Comparison of ENCODE assay signal across 18 cellular contexts in genomic region chr4:2586502-2586901, GRCh38. TPM values are rescaled to one million over a fixed set of nuclear protein-coding genes. Genes with fewer than 3 reads are reported as not detected.
DNase-seq lines count a peak whose midpoint lies in the region; ATAC-seq lines count a peak whose summit lies in the region.
"Had no signal": no experiment of that assay in that cellular context is flagged by ENCODE, and none has a peak within 500 bp of the region (broad histone marks: within the 10 kb centered on the region; RNA-seq: fewer than 3 reads in every experiment).

No MANE protein-coding gene starts in this region.

- H3K4me1 ChIP-seq in Karpas-422 (ENCODE audit: low read length) = peaks cover 50% of the 10 kb centered on the region

- H3K36me3 ChIP-seq in Karpas-422 (ENCODE audit: insufficient read depth, low read length) = no peaks in the 10 kb centered on the region

- H3K4me1 Mint-ChIP-seq in activated T-cell treated with anti-CD3 and anti-CD28 coated beads, Interleukin-2, amount 50 U/mL, for 24 hours (ENCODE audit: low read depth) = peaks cover 65% of the 10 kb centered on the region
- peaks cover 67% of the 10 kb centered on the region for H3K4me1 Mint-ChIP-seq in activated T-cell treated with anti-CD3 and anti-CD28 coated beads, Interleukin-2, amount 50 U/mL, for 4 hours (ENCODE audit: low read depth)
- peaks cover 59% of the 10 kb centered on the region for H3K4me1 Mint-ChIP-seq in memory B cell
- peaks cover 33 to 57% of the 10 kb centered on the region in 2 donors for H3K4me1 Mint-ChIP-seq in stimulated activated naive B cell treated with anti-CD40 and anti-IgM and Interleukin-4, amounts not matched to agents 10 μg/mL and 1 μg/mL and 100 μg/mL, for 72 hours

- no peak overlapping the region for H3K4me3 ChIP-seq in Karpas-422 (ENCODE audit: low read length)
- H3K4me3 ChIP-seq: A549 had no signal

- peak; percentile 8 for DNase-seq in activated T-cell treated with anti-CD3 and anti-CD28 coated beads, Interleukin-2, amount 50 U/mL, for 24 hours
- no peak for DNase-seq in activated T-cell treated with anti-CD3 and anti-CD28 coated beads, Interleukin-2, amount 50 U/mL, for 4 hours
- DNase-seq in Karpas-422 = no peak
- no peak for DNase-seq in memory B cell (ENCODE audit: low spot score in 2 of 2)
- no peak for DNase-seq in stimulated activated naive B cell treated with anti-CD40 and anti-IgM and Interleukin-4, amounts not matched to agents 10 μg/mL and 1 μg/mL and 100 μg/mL, for 72 hours
- DNase-seq in superior temporal gyrus (ENCODE audit: extremely low spot score) = no peak
- no peak for DNase-seq in SK-N-DZ (ENCODE audit: low spot score)
- DNase-seq: AML-193; CD4-positive, alpha-beta memory T cell; DMS153; DMS79; GDM1; GOT3; H7 had no signal

- peak overlapping the region; percentile 66 for H3K27ac ChIP-seq in Karpas-422 (ENCODE audit: low read length)
- H3K27ac ChIP-seq: 22Rv1, A549, C4-2B had no signal

- no peaks in the 10 kb centered on the region for H3K36me3 Mint-ChIP-seq in activated T-cell treated with anti-CD3 and anti-CD28 coated beads, Interleukin-2, amount 50 U/mL, for 24 hours (ENCODE audit: low read depth)
- H3K36me3 Mint-ChIP-seq in activated T-cell treated with anti-CD3 and anti-CD28 coated beads, Interleukin-2, amount 50 U/mL, for 4 hours (ENCODE audit: insufficient read depth) = peaks cover 3% of the 10 kb centered on the region
- no peaks in the 10 kb centered on the region for H3K36me3 Mint-ChIP-seq in memory B cell
- H3K36me3 Mint-ChIP-seq in stimulated activated naive B cell treated with anti-CD40 and anti-IgM and Interleukin-4, amounts not matched to agents 10 μg/mL and 1 μg/mL and 100 μg/mL, for 72 hours = peaks cover 0 to 9% of the 10 kb centered on the region in 2 donors

- no peak for ATAC-seq in activated T-cell treated with anti-CD3 and anti-CD28 coated beads, Interleukin-2, amount 50 U/mL, for 4 hours
- no peak for ATAC-seq in memory B cell (ENCODE audit: low read depth)
- no peak for ATAC-seq in stimulated activated naive B cell treated with anti-CD40 and anti-IgM and Interleukin-4, amounts not matched to agents 10 μg/mL and 1 μg/mL and 100 μg/mL, for 72 hours (replicated peaks)
- ATAC-seq: A549, HCT116 had no signal

- H2AFZ ChIP-seq in Karpas-422 (ENCODE audit: low read length) = no peak overlapping the region

- peak overlapping the region; percentile 64 for H3K4me2 ChIP-seq in Karpas-422 (ENCODE audit: low read depth, low read length, poor library complexity, severe bottlenecking)
- H3K4me2 ChIP-seq: A549 had no signal

- H4K20me1 ChIP-seq in Karpas-422 (ENCODE audit: insufficient read depth, low read depth, low read length) = 0 out of 2 replicates have a peak, but pooled peaks cover 11% of the 10 kb centered on the region

- H3K27ac Mint-ChIP-seq in activated T-cell treated with anti-CD3 and anti-CD28 coated beads, Interleukin-2, amount 50 U/mL, for 24 hours = peak overlapping the region; percentile 1
- peak overlapping the region; percentile 70 for H3K27ac Mint-ChIP-seq in memory B cell
- H3K27ac Mint-ChIP-seq in stimulated activated naive B cell treated with anti-CD40 and anti-IgM and Interleukin-4, amounts not matched to agents 10 μg/mL and 1 μg/mL and 100 μg/mL, for 72 hours = peak overlapping the region; percentile 44

- peaks cover 98% of the 10 kb centered on the region for H3K79me2 ChIP-seq in Karpas-422 (ENCODE audit: low read length)

- H3K9ac ChIP-seq in Karpas-422 (ENCODE audit: low read length) = no peak overlapping the region

- no peaks in the 10 kb centered on the region for H3K9me2 ChIP-seq in Karpas-422 (replicated peaks; ENCODE audit: insufficient read depth, low read length)

- no peaks in the 10 kb centered on the region for H3K27me3 ChIP-seq in Karpas-422 (ENCODE audit: low read length)

- H3K9me3 ChIP-seq in Karpas-422 (ENCODE audit: low read length) = no peaks in the 10 kb centered on the region
- H3K9me3 ChIP-seq: A549 had no signal

- H3K9me3 Mint-ChIP-seq in activated T-cell treated with anti-CD3 and anti-CD28 coated beads, Interleukin-2, amount 50 U/mL, for 24 hours = no peaks in the 10 kb centered on the region
- H3K9me3 Mint-ChIP-seq in activated T-cell treated with anti-CD3 and anti-CD28 coated beads, Interleukin-2, amount 50 U/mL, for 4 hours = no peaks in the 10 kb centered on the region
- H3K9me3 Mint-ChIP-seq in memory B cell = no peaks in the 10 kb centered on the region
- H3K9me3 Mint-ChIP-seq in stimulated activated naive B cell treated with anti-CD40 and anti-IgM and Interleukin-4, amounts not matched to agents 10 μg/mL and 1 μg/mL and 100 μg/mL, for 72 hours = no peaks in the 10 kb centered on the region
- H3K9me3 Mint-ChIP-seq: CD4-positive, alpha-beta memory T cell had no signal

- H3K27me3 Mint-ChIP-seq in activated T-cell treated with anti-CD3 and anti-CD28 coated beads, Interleukin-2, amount 50 U/mL, for 24 hours = no peaks in the 10 kb centered on the region
- no peaks in the 10 kb centered on the region for H3K27me3 Mint-ChIP-seq in activated T-cell treated with anti-CD3 and anti-CD28 coated beads, Interleukin-2, amount 50 U/mL, for 4 hours (ENCODE audit: low read depth)
- no peaks in the 10 kb centered on the region for H3K27me3 Mint-ChIP-seq in memory B cell
- H3K27me3 Mint-ChIP-seq in stimulated activated naive B cell treated with anti-CD40 and anti-IgM and Interleukin-4, amounts not matched to agents 10 μg/mL and 1 μg/mL and 100 μg/mL, for 72 hours = no peaks in the 10 kb centered on the region
- H3K27me3 Mint-ChIP-seq: CD4-positive, alpha-beta memory T cell had no signal

- no peak overlapping the region for H3K4me3 Mint-ChIP-seq in activated T-cell treated with anti-CD3 and anti-CD28 coated beads, Interleukin-2, amount 50 U/mL, for 24 hours
- H3K4me3 Mint-ChIP-seq in activated T-cell treated with anti-CD3 and anti-CD28 coated beads, Interleukin-2, amount 50 U/mL, for 4 hours = no peak overlapping the region
- H3K4me3 Mint-ChIP-seq in memory B cell = no peak overlapping the region
- H3K4me3 Mint-ChIP-seq in stimulated activated naive B cell treated with anti-CD40 and anti-IgM and Interleukin-4, amounts not matched to agents 10 μg/mL and 1 μg/mL and 100 μg/mL, for 72 hours = no peak overlapping the region
- H3K4me3 Mint-ChIP-seq: CD4-positive, alpha-beta memory T cell had no signal

RNA-seq across cellular contexts. Expression of gene FAM193A, which starts 50.1 kb away (rescaled TPM):
- 10 to 100 TPM; 24.7 to 25.3 (median 24.9) TPM for total RNA-seq in activated T-cell treated with anti-CD3 and anti-CD28 coated beads, Interleukin-2, amount 50 U/mL, for 4 hours
- total RNA-seq in Karpas-422 (2014; rRNA removed; shearing (Covaris generic); ENCODE audit: low replicate concordance) = 28.0 and 38.8 TPM in 2 replicates
- 9.6 and 11.0 TPM in 2 replicates for polyA plus RNA-seq in SK-N-DZ (2014; cell fraction: cytosol; rRNA removed)
- 9.7 and 16.6 TPM in 2 replicates for polyA plus RNA-seq in SK-N-DZ (2014; cell fraction: nucleus; rRNA removed)

Comparison
In these comparisons a context has a peak if more than half of its experiments do, and no peak if none do; other contexts are left out.
1. H3K27ac Mint-ChIP-seq: peak in every context shown above with its lines; median percentile 70 in memory B cell; 44 in stimulated activated naive B cell treated with anti-CD40 and anti-IgM and Interleukin-4, amounts not matched to agents 10 μg/mL and 1 μg/mL and 100 μg/mL, for 72 hours; 1 in activated T-cell treated with anti-CD3 and anti-CD28 coated beads, Interleukin-2, amount 50 U/mL, for 24 hours.